Comparison of ENCODE assay signal across 1 cellular context in the genomic region with DNA sequence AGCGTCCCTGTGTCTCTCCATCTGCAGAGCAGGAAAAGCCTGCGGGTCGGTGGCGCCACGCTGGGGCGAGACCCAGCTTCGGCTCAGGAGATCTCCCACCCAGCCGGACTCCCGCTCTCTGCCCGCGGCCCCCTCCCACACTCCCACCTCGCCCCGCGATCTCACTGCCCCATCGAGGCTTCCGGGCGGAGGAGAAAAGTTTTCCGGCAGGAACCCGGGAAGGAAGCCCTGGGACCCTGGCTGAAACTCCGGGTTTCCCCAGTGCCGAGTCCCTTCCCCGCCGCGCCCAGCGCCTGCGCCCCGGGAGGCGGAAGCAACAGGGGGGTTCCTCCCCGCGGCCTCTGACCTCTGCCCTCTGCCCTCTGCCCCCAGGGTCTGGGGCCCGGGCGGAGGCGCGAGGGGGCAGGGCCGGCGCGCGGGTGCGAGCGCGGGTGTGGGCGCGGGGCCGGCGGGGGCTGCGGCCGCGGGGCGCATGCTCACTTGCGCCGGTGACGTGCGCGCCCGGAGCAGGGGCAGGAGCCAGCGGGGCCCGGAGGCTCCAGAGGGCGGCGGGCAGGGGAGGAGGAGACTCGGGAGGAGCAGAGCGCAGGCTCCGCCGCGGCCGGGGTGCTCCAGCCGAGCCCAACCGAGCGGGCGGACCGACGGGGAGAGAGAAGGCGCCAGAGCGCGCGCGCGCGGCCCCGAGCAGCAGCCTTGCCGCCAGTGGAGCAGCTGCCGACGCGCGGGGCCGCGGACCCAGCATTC.
TF ChIP-seq lines count a peak whose summit lies in the region.

A gene (plus strand): TSS at position 541 of the 744 bp plus-strand sequence. CDS start 379 bp downstream, outside the sequence.

TF ChIP-seq in HepG2, 621 proteins besides CTCF, POLR2A, EP300 and RAD21 (continued from another document and continues in another):
- TF ChIP-seq, protein P1, sequence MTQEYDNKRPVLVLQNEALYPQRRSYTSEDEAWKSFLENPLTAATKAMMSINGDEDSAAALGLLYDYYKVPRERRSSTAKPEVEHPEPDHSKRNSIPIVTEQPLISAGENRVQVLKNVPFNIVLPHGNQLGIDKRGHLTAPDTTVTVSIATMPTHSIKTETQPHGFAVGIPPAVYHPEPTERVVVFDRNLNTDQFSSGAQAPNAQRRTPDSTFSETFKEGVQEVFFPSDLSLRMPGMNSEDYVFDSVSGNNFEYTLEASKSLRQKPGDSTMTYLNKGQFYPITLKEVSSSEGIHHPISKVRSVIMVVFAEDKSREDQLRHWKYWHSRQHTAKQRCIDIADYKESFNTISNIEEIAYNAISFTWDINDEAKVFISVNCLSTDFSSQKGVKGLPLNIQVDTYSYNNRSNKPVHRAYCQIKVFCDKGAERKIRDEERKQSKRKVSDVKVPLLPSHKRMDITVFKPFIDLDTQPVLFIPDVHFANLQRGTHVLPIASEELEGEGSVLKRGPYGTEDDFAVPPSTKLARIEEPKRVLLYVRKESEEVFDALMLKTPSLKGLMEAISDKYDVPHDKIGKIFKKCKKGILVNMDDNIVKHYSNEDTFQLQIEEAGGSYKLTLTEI (CRISPR knock-in tag; conservative IDR thresholded peaks at IDR 0.05): no peak
- TF ChIP-seq, protein P2, sequence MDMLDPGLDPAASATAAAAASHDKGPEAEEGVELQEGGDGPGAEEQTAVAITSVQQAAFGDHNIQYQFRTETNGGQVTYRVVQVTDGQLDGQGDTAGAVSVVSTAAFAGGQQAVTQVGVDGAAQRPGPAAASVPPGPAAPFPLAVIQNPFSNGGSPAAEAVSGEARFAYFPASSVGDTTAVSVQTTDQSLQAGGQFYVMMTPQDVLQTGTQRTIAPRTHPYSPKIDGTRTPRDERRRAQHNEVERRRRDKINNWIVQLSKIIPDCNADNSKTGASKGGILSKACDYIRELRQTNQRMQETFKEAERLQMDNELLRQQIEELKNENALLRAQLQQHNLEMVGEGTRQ (IDR thresholded peaks at IDR 0.05; ENCODE audit: low read depth, low read length): no peak
- TF ChIP-seq, protein P2 (CRISPR knock-in tag; IDR thresholded peaks at IDR 0.05; ENCODE audit: borderline replicate concordance): no peak
- TF ChIP-seq, protein P3, sequence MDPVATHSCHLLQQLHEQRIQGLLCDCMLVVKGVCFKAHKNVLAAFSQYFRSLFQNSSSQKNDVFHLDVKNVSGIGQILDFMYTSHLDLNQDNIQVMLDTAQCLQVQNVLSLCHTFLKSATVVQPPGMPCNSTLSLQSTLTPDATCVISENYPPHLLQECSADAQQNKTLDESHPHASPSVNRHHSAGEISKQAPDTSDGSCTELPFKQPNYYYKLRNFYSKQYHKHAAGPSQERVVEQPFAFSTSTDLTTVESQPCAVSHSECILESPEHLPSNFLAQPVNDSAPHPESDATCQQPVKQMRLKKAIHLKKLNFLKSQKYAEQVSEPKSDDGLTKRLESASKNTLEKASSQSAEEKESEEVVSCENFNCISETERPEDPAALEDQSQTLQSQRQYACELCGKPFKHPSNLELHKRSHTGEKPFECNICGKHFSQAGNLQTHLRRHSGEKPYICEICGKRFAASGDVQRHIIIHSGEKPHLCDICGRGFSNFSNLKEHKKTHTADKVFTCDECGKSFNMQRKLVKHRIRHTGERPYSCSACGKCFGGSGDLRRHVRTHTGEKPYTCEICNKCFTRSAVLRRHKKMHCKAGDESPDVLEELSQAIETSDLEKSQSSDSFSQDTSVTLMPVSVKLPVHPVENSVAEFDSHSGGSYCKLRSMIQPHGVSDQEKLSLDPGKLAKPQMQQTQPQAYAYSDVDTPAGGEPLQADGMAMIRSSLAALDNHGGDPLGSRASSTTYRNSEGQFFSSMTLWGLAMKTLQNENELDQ (CRISPR knock-in tag; IDR thresholded peaks at IDR 0.05; ENCODE audit: borderline replicate concordance): no peak
- TF ChIP-seq SMYD3 (CRISPR knock-in tag; IDR thresholded peaks at IDR 0.05): no peak
- peak; percentile 62; the same call in 1 of the 2 replicates for TF ChIP-seq KDM5B (CRISPR knock-in tag; IDR thresholded peaks at IDR 0.05; ENCODE audit: borderline replicate concordance)
- no peak for TF ChIP-seq REXO4 (CRISPR knock-in tag; IDR thresholded peaks at IDR 0.05; ENCODE audit: borderline replicate concordance)
- peak; percentile 49; the same call in 1 of the 2 replicates for TF ChIP-seq KMT2B (CRISPR knock-in tag; IDR thresholded peaks at IDR 0.05)
- TF ChIP-seq, protein P4, sequence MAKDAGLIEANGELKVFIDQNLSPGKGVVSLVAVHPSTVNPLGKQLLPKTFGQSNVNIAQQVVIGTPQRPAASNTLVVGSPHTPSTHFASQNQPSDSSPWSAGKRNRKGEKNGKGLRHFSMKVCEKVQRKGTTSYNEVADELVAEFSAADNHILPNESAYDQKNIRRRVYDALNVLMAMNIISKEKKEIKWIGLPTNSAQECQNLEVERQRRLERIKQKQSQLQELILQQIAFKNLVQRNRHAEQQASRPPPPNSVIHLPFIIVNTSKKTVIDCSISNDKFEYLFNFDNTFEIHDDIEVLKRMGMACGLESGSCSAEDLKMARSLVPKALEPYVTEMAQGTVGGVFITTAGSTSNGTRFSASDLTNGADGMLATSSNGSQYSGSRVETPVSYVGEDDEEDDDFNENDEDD (CRISPR knock-in tag; IDR thresholded peaks at IDR 0.05; ENCODE audit: borderline replicate concordance): peak; percentile 69; the same call in 1 of the 2 replicates
- TF ChIP-seq ZNF883 (CRISPR knock-in tag; IDR thresholded peaks at IDR 0.05; ENCODE audit: not compliant biosample characterization): no peak
- TF ChIP-seq, protein P5, sequence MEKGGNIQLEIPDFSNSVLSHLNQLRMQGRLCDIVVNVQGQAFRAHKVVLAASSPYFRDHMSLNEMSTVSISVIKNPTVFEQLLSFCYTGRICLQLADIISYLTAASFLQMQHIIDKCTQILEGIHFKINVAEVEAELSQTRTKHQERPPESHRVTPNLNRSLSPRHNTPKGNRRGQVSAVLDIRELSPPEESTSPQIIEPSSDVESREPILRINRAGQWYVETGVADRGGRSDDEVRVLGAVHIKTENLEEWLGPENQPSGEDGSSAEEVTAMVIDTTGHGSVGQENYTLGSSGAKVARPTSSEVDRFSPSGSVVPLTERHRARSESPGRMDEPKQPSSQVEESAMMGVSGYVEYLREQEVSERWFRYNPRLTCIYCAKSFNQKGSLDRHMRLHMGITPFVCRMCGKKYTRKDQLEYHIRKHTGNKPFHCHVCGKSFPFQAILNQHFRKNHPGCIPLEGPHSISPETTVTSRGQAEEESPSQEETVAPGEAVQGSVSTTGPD (CRISPR knock-in tag; IDR thresholded peaks at IDR 0.05): no peak; the same call in 1 of the 2 replicates
- TF ChIP-seq, protein P6, sequence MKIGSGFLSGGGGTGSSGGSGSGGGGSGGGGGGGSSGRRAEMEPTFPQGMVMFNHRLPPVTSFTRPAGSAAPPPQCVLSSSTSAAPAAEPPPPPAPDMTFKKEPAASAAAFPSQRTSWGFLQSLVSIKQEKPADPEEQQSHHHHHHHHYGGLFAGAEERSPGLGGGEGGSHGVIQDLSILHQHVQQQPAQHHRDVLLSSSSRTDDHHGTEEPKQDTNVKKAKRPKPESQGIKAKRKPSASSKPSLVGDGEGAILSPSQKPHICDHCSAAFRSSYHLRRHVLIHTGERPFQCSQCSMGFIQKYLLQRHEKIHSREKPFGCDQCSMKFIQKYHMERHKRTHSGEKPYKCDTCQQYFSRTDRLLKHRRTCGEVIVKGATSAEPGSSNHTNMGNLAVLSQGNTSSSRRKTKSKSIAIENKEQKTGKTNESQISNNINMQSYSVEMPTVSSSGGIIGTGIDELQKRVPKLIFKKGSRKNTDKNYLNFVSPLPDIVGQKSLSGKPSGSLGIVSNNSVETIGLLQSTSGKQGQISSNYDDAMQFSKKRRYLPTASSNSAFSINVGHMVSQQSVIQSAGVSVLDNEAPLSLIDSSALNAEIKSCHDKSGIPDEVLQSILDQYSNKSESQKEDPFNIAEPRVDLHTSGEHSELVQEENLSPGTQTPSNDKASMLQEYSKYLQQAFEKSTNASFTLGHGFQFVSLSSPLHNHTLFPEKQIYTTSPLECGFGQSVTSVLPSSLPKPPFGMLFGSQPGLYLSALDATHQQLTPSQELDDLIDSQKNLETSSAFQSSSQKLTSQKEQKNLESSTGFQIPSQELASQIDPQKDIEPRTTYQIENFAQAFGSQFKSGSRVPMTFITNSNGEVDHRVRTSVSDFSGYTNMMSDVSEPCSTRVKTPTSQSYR (CRISPR knock-in tag; IDR thresholded peaks at IDR 0.05; ENCODE audit: borderline replicate concordance): peak; percentile 89
- no peak for TF ChIP-seq ZNF577 (CRISPR knock-in tag; IDR thresholded peaks at IDR 0.05; ENCODE audit: borderline replicate concordance, low read depth)
- TF ChIP-seq ZNF615 (CRISPR knock-in tag; IDR thresholded peaks at IDR 0.05; ENCODE audit: borderline replicate concordance): no peak
- TF ChIP-seq HMG20A (CRISPR knock-in tag; IDR thresholded peaks at IDR 0.05; ENCODE audit: borderline replicate concordance): no peak
- no peak for TF ChIP-seq ARNTL (CRISPR knock-in tag; IDR thresholded peaks at IDR 0.05)
- TF ChIP-seq MYNN (CRISPR knock-in tag; IDR thresholded peaks at IDR 0.05; ENCODE audit: low read depth): no peak
- TF ChIP-seq, protein P7, sequence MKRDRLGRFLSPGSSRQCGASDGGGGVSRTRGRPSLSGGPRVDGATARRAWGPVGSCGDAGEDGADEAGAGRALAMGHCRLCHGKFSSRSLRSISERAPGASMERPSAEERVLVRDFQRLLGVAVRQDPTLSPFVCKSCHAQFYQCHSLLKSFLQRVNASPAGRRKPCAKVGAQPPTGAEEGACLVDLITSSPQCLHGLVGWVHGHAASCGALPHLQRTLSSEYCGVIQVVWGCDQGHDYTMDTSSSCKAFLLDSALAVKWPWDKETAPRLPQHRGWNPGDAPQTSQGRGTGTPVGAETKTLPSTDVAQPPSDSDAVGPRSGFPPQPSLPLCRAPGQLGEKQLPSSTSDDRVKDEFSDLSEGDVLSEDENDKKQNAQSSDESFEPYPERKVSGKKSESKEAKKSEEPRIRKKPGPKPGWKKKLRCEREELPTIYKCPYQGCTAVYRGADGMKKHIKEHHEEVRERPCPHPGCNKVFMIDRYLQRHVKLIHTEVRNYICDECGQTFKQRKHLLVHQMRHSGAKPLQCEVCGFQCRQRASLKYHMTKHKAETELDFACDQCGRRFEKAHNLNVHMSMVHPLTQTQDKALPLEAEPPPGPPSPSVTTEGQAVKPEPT (CRISPR knock-in tag; IDR thresholded peaks at IDR 0.05; ENCODE audit: low read depth): peak; percentile 88; the same call in 1 of the 2 replicates
- peak; percentile 57; the same call in 1 of the 2 replicates for TF ChIP-seq ZBTB7B (CRISPR knock-in tag; IDR thresholded peaks at IDR 0.05)
- no peak for TF ChIP-seq MAFG (CRISPR knock-in tag; IDR thresholded peaks at IDR 0.05)
- 0 out of 2 replicates have a peak, but pooled peaks have one; percentile 15 for TF ChIP-seq ZNF749 (CRISPR knock-in tag; IDR thresholded peaks at IDR 0.05; ENCODE audit: borderline replicate concordance)
- peak; percentile 82 for TF ChIP-seq HNF4A (CRISPR knock-in tag; IDR thresholded peaks at IDR 0.05)
- no peak for TF ChIP-seq NFE2L1 (CRISPR knock-in tag; IDR thresholded peaks at IDR 0.05; ENCODE audit: borderline replicate concordance)
- TF ChIP-seq GLI4 (CRISPR knock-in tag; IDR thresholded peaks at IDR 0.05; ENCODE audit: borderline replicate concordance): peak; percentile 76; the same call in 1 of the 2 replicates
- TF ChIP-seq, protein P8, sequence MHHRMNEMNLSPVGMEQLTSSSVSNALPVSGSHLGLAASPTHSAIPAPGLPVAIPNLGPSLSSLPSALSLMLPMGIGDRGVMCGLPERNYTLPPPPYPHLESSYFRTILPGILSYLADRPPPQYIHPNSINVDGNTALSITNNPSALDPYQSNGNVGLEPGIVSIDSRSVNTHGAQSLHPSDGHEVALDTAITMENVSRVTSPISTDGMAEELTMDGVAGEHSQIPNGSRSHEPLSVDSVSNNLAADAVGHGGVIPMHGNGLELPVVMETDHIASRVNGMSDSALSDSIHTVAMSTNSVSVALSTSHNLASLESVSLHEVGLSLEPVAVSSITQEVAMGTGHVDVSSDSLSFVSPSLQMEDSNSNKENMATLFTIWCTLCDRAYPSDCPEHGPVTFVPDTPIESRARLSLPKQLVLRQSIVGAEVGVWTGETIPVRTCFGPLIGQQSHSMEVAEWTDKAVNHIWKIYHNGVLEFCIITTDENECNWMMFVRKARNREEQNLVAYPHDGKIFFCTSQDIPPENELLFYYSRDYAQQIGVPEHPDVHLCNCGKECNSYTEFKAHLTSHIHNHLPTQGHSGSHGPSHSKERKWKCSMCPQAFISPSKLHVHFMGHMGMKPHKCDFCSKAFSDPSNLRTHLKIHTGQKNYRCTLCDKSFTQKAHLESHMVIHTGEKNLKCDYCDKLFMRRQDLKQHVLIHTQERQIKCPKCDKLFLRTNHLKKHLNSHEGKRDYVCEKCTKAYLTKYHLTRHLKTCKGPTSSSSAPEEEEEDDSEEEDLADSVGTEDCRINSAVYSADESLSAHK (CRISPR knock-in tag; IDR thresholded peaks at IDR 0.05; ENCODE audit: borderline replicate concordance): no peak
- TF ChIP-seq JDP2 (CRISPR knock-in tag; IDR thresholded peaks at IDR 0.05; ENCODE audit: borderline replicate concordance): no peak; the same call in 1 of the 2 replicates
- no peak for TF ChIP-seq NONO (IDR thresholded peaks at IDR 0.05)
- TF ChIP-seq NONO (CRISPR knock-in tag; conservative IDR thresholded peaks at IDR 0.05): peak; percentile 66; the same call in 1 of the 2 replicates
- TF ChIP-seq KLF9 (CRISPR knock-in tag; IDR thresholded peaks at IDR 0.05; ENCODE audit: low read depth): no peak
- TF ChIP-seq ATAD3A (CRISPR knock-in tag; IDR thresholded peaks at IDR 0.05): no peak
- TF ChIP-seq ZC3H13 (CRISPR knock-in tag; IDR thresholded peaks at IDR 0.05): no peak
- TF ChIP-seq, protein P9, sequence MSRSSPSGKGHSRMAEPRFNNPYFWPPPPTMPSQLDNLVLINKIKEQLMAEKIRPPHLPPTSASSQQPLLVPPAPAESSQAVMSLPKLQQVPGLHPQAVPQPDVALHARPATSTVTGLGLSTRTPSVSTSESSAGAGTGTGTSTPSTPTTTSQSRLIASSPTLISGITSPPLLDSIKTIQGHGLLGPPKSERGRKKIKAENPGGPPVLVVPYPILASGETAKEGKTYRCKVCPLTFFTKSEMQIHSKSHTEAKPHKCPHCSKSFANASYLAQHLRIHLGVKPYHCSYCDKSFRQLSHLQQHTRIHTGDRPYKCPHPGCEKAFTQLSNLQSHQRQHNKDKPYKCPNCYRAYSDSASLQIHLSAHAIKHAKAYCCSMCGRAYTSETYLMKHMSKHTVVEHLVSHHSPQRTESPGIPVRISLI (CRISPR knock-in tag; IDR thresholded peaks at IDR 0.05; ENCODE audit: borderline replicate concordance): peak; percentile 53; the same call in 1 of the 2 replicates
- no peak for TF ChIP-seq ZBTB21 (CRISPR knock-in tag; IDR thresholded peaks at IDR 0.05)
- no peak for TF ChIP-seq ZNF446 (CRISPR knock-in tag; IDR thresholded peaks at IDR 0.05)
- TF ChIP-seq ZBTB1 (CRISPR knock-in tag; IDR thresholded peaks at IDR 0.05; ENCODE audit: borderline replicate concordance): no peak
